Comparison of ENCODE assay signal across 1 cellular context in genomic region chr20:44693625-44694024, GRCh38.
TF ChIP-seq lines count a peak whose summit lies in the region.

No MANE protein-coding gene starts in this region.

TF ChIP-seq in IMR-90, 13 proteins besides CTCF, POLR2A, EP300 and RAD21 (continued from another document):
- TF ChIP-seq, protein P1, sequence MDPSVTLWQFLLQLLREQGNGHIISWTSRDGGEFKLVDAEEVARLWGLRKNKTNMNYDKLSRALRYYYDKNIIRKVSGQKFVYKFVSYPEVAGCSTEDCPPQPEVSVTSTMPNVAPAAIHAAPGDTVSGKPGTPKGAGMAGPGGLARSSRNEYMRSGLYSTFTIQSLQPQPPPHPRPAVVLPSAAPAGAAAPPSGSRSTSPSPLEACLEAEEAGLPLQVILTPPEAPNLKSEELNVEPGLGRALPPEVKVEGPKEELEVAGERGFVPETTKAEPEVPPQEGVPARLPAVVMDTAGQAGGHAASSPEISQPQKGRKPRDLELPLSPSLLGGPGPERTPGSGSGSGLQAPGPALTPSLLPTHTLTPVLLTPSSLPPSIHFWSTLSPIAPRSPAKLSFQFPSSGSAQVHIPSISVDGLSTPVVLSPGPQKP (IDR thresholded peaks at IDR 0.05; ENCODE audit: borderline replicate concordance, low read depth, low read length), result no peak
